ENCODE assay signal across 19 cellular contexts in the genomic region with DNA sequence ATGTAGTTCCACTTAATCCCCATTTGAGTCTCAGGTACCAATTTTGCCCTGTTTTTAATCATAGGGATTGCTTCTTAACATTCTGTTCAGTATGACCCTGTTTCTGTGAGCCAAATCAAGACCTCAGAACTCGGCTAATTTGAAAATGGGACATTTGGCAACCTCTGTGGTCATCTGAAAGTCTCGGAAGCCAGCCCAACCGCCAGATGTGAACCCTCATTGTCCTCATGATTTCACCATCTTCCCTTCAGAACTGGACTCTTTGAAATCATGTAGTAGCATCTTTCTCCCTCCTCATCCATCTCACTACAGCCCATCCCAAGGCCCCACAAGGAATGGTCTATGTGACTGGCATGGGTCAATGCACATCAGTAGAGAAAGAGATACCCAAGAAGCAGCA.
DNase-seq lines count a peak whose midpoint lies in the region; ATAC-seq and TF ChIP-seq lines count a peak whose summit lies in the region.
"Had no signal": no experiment of that assay in that cellular context is flagged by ENCODE, and none has a peak within 500 bp of the region (broad histone marks: within the 10 kb centered on the region; RNA-seq: fewer than 3 reads in every experiment).

No MANE protein-coding gene starts in this region.

- TF ChIP-seq CTCF in AG10803 (conservative IDR thresholded peaks at IDR 0.05; ENCODE audit: low read length), result no peak
- no peak for TF ChIP-seq CTCF in body of pancreas (IDR thresholded peaks at IDR 0.05)
- no peak for TF ChIP-seq CTCF in left ventricle myocardium inferior (IDR thresholded peaks at IDR 0.05; ENCODE audit: borderline replicate concordance)
- TF ChIP-seq CTCF in gastrocnemius medialis (IDR thresholded peaks at IDR 0.05 in 4 of 5, conservative IDR thresholded peaks at IDR 0.05 in 1 of 5), result no peak

- in situ Hi-C loops in gastrocnemius medialis (cut with MboI; ENCODE audit: low sequenced_read_pairs in 4 of 4), result no loop called here

- H3K27ac ChIP-seq in body of pancreas (peak overlapping the region in 1 of 4 donors; percentile 25), left ventricle myocardium inferior (replicated peaks) (peak overlapping the region; percentile 63), gastrocnemius medialis (peak overlapping the region in 1 of 4 donors; percentile 23), SJCRH30 (no peak overlapping the region)

- DNase-seq in AG10803 (ENCODE audit: low read depth) (peak; percentile 73), body of pancreas (peak in 3 of 4 donors; percentile 19 to 23 (median 20)), left ventricle myocardium inferior (peak; percentile 70), gastrocnemius medialis (peak; percentile 16 to 38), amniotic stem cell (lab: John Stamatoyannopoulos, UW) (no peak), SJCRH30 (no peak), occipital lobe (lab: John Stamatoyannopoulos, UW) (no peak)
- DNase-seq: ACHN; activated CD4-positive, alpha-beta T cell treated with anti-CD3 and anti-CD28 coated beads, Interleukin-2, amount 50 U/mL, for 4 hours; activated T-cell treated with anti-CD3 and anti-CD28 coated beads, Interleukin-2, amount 50 U/mL, for 24 hours; central memory CD4-positive, alpha-beta T cell; COR-L47; effector memory CD4-positive, alpha-beta T cell; GDM1; immature natural killer cell; NCI-H1417; upper lobe of right lung had no signal

- H3K4me3 ChIP-seq in AG10803 (ENCODE audit: low read length), result no peak overlapping the region
- H3K4me3 ChIP-seq in body of pancreas, result no peak overlapping the region
- no peak overlapping the region for H3K4me3 ChIP-seq in left ventricle myocardium inferior
- no peak overlapping the region for H3K4me3 ChIP-seq in gastrocnemius medialis
- H3K4me3 ChIP-seq in SJCRH30, result no peak overlapping the region
- H3K4me3 ChIP-seq: K562, upper lobe of right lung had no signal

- intact Hi-C loops in body of pancreas (cut with DNase I) (no loop called here), left ventricle myocardium inferior (cut with micrococcal nuclease) (no loop called here), gastrocnemius medialis (cut with DNase I; ENCODE audit: low total_unique reads) (no loop called here)

- H3K9me3 ChIP-seq in body of pancreas (peaks cover 0 to 5% (median 0%) of the 10 kb centered on the region in 3 donors), left ventricle myocardium inferior (replicated peaks) (peaks cover 7% of the 10 kb centered on the region), gastrocnemius medialis (no peaks in the 10 kb centered on the region), SJCRH30 (replicated peaks) (no peaks in the 10 kb centered on the region)
- H3K9me3 ChIP-seq: upper lobe of right lung had no signal

- TF ChIP-seq POLR2A in body of pancreas (IDR thresholded peaks at IDR 0.05) (no peak), gastrocnemius medialis (IDR thresholded peaks at IDR 0.05) (no peak)

- 83 to 85% methylated on average over 3 of the region's 3 CpGs for WGBS in body of pancreas, 2 donors

- no peaks in the 10 kb centered on the region for H3K27me3 ChIP-seq in body of pancreas
- H3K27me3 ChIP-seq in left ventricle myocardium inferior (ENCODE audit: low read depth), result peaks cover 12% of the 10 kb centered on the region
- H3K27me3 ChIP-seq in gastrocnemius medialis, result no peaks in the 10 kb centered on the region
- peaks cover 14% of the 10 kb centered on the region; the same call in 1 of the 2 replicates for H3K27me3 ChIP-seq in SJCRH30
- H3K27me3 ChIP-seq: upper lobe of right lung had no signal

- H3K4me1 ChIP-seq in body of pancreas (no peaks in the 10 kb centered on the region), left ventricle myocardium inferior (no peaks in the 10 kb centered on the region), gastrocnemius medialis (no peaks in the 10 kb centered on the region), SJCRH30 (no peaks in the 10 kb centered on the region)
- H3K4me1 ChIP-seq: upper lobe of right lung had no signal

- no peaks in the 10 kb centered on the region for H3K36me3 ChIP-seq in body of pancreas (replicated peaks in 1 of 2; ENCODE audit: insufficient read depth in 1 of 2, low read depth in 2 of 2)
- H3K36me3 ChIP-seq in left ventricle myocardium inferior, result no peaks in the 10 kb centered on the region
- H3K36me3 ChIP-seq in gastrocnemius medialis, result no peaks in the 10 kb centered on the region
- no peaks in the 10 kb centered on the region for H3K36me3 ChIP-seq in SJCRH30
- H3K36me3 ChIP-seq: upper lobe of right lung had no signal

- ATAC-seq in body of pancreas, result peak; percentile 35
- peak; percentile 46 to 47 for ATAC-seq in gastrocnemius medialis
- no peak for ATAC-seq in GM21723 (IDR thresholded peaks at IDR 0.05; ENCODE audit: unreplicated experiment)
- ATAC-seq: K562, upper lobe of right lung had no signal

Comparison
In these comparisons a context has a peak if more than half of its experiments do, and no peak if none do; other contexts are left out.
1. DNase-seq: peak in AG10803 (single experiment), body of pancreas (3 of 4), left ventricle myocardium inferior (single experiment) and gastrocnemius medialis (2 of 2); none in amniotic stem cell (single experiment), SJCRH30 (0 of 2) and occipital lobe (single experiment).